Comparison of ENCODE assay signal across 8 cellular contexts in the genomic region with DNA sequence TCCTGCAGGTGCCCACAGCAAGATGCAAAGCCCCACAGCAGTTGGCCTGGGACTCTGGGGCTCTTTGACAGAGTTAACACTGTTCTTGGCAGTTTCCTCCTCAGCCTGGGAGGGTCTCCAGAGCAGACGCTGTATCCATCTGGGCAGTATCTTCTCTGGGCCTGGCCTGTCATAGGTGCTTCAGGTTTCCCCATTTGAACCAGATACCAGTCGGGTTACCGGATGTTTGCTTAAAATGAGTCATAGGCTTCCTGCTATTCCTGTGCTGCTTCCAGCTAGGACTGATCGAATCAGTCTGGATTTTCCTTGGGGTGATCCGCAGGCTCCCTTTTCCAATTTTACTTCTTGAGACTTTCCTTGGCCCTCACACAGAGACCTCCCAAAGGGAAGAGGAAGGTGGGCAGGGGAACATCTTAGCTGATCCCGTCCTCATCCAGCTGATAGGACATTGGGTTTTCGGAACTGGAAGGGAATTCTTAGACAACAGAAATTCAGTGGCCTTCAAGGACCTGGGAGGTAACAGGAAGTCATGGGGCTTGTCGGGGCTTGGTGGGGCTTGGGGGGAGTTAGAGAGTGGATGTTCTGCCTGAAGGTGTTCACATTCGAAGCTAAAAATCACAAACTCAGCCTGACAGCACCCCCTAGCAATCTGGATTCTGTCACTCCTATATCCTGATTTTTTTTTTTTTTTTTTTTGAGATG. TPM values are rescaled to one million over a fixed set of nuclear protein-coding genes. Genes with fewer than 3 reads are reported as not detected.
A peak's percentile ranks its signal among the peaks of the same experiment; 100 is the strongest.
DNase-seq lines count a peak whose midpoint lies in the region; ATAC-seq, FAIRE-seq and TF ChIP-seq lines count a peak whose summit lies in the region.

No MANE protein-coding gene starts in this region.

- H3K4me3 ChIP-seq in CD8-positive, alpha-beta T cell (ENCODE audit: low read depth, low read length), result no peak overlapping the region
- H3K4me3 ChIP-seq in LNCaP clone FGC (ENCODE audit: low read depth, low read length) (peak overlapping the region; percentile 27), HepG2 (replicated peaks in 1 of 3; ENCODE audit: insufficient read depth in 1 of 3, low read depth in 2 of 3, low read length in 3 of 3) (peak overlapping the region; percentile 47 to 69 (median 53))

- peak overlapping the region; percentile 73 for H3K9ac ChIP-seq in HepG2 (ENCODE audit: insufficient read depth, low read depth, low read length)

- peaks cover 20% of the 10 kb centered on the region for H3K4me1 Mint-ChIP-seq in CD8-positive, alpha-beta T cell (ENCODE audit: low read depth)

- TF ChIP-seq EP300 in HepG2 (IDR thresholded peaks at IDR 0.05; ENCODE audit: low read depth in 2 of 2, low read length in 2 of 2) (peak; percentile 62; a peak in 3 of 4 replicates), HepG2 (CRISPR knock-in tag; IDR thresholded peaks at IDR 0.05; ENCODE audit: borderline replicate concordance) (peak; percentile 14; the same call in 1 of the 2 replicates)

- H3K36me3 Mint-ChIP-seq in CD8-positive, alpha-beta T cell, result peaks cover 9% of the 10 kb centered on the region

- H3K36me3 ChIP-seq in CD8-positive, alpha-beta T cell (ENCODE audit: insufficient read depth, low read length), result peaks cover 4% of the 10 kb centered on the region
- H3K36me3 ChIP-seq in HepG2 (replicated peaks in 1 of 2; ENCODE audit: control insufficient read depth in 1 of 2, insufficient read depth in 2 of 2, low read length in 2 of 2), result peaks cover 2 to 4% of the 10 kb centered on the region in 2 experiments; a peak in 4 of 5 replicates

- DNase-seq in CD8-positive, alpha-beta T cell, result no peak
- DNase-seq in LNCaP clone FGC (ENCODE audit: low read depth) (peak; percentile 79), astrocyte of the hippocampus (ENCODE audit: low read depth, low spot score) (peak; percentile 67), HepG2 (ENCODE audit: low spot score) (peak; percentile 92), GM19239 (ENCODE audit: insufficient read length, low spot score) (no peak), NCI-H1048 (lab: John Stamatoyannopoulos, UW) (no peak), amygdala (lab: John Stamatoyannopoulos, UW) (no peak)

- H3K4me3 Mint-ChIP-seq in CD8-positive, alpha-beta T cell, result peak overlapping the region; percentile 50

- FAIRE-seq in HepG2 (lab: Jason Lieb, UNC) (peak; percentile 87), GM19239 (lab: Jason Lieb, UNC) (no peak)

- no peaks in the 10 kb centered on the region for H4K20me1 ChIP-seq in HepG2 (ENCODE audit: insufficient read depth, low read length)

- 4% methylated on average over 9 of the region's 9 CpGs for WGBS in HepG2 (ENCODE audit: low lambda C conversion rate)

- no peak overlapping the region for H3K27ac ChIP-seq in CD8-positive, alpha-beta T cell (ENCODE audit: low read depth, low read length)
- peak overlapping the region; percentile 81 for H3K27ac ChIP-seq in HepG2 (ENCODE audit: extremely low read length, insufficient read depth, low read length)

- peaks cover 15% of the 10 kb centered on the region for H3K4me1 ChIP-seq in CD8-positive, alpha-beta T cell (ENCODE audit: insufficient read depth, low read length)
- H3K4me1 ChIP-seq in HepG2 (ENCODE audit: insufficient read depth, low read length), result peaks cover 58% of the 10 kb centered on the region

- intact Hi-C loops in CD8-positive, alpha-beta T cell (cut with DNase I, micrococcal nuclease), result loop anchor here in 1 of 2 experiments (5.0 kb wide), 3 partner anchors 179 to 1766 kb away; a partner anchor contains a TSS
- intact Hi-C loops in HepG2 (cut with micrococcal nuclease; ENCODE audit: unreplicated experiment), result loop anchor here (5.0 to 10.0 kb wide), 2 partner anchors 51 to 156 kb away; a partner anchor contains a TSS

- no peak for TF ChIP-seq RAD21 in HepG2 (CRISPR knock-in tag; IDR thresholded peaks at IDR 0.05)

- peak in 1 of 2 experiments; percentile 77; a peak in 3 of 4 replicates for TF ChIP-seq POLR2A in HepG2 (IDR thresholded peaks at IDR 0.05; ENCODE audit: insufficient read depth in 1 of 2, low read depth in 2 of 2, low read length in 2 of 2)

- TSS peak; percentile 70 for BruUV-seq in HepG2 (replicated peaks; lab: Mats Ljungman, UMichigan)

- in situ Hi-C loops in HepG2 (cut with HindIII; ENCODE audit: extremely low pct_ligation_motif_present, low pct_unique_long_range_greater_than_20kb), result no loop called here

- no peak for ATAC-seq in CD8-positive, alpha-beta T cell
- ATAC-seq in HepG2 (peak; percentile 62), HG02840 (IDR thresholded peaks at IDR 0.05; ENCODE audit: low FRiP score, unreplicated experiment) (no peak)

- H3K9me3 ChIP-seq in CD8-positive, alpha-beta T cell (ENCODE audit: low read length), result no peaks in the 10 kb centered on the region
- no peaks in the 10 kb centered on the region for H3K9me3 ChIP-seq in HepG2 (ENCODE audit: low read length)

- H3K27me3 Mint-ChIP-seq in CD8-positive, alpha-beta T cell (ENCODE audit: low read depth), result no peaks in the 10 kb centered on the region

- peak overlapping the region; percentile 92 for H3K4me2 ChIP-seq in HepG2 (ENCODE audit: low read depth, low read length)

- H3K9me3 Mint-ChIP-seq in CD8-positive, alpha-beta T cell, result no peaks in the 10 kb centered on the region

- POLR2A ChIA-PET in CD8-positive, alpha-beta T cell (lab: Charles Lee), result interaction anchor here (3.8 kb wide), 1 partner anchor 14 kb away, joined by 58 read pairs; a partner anchor contains a TSS
- POLR2A ChIA-PET in HepG2 (lab: Yijun Ruan, JAX), result interaction anchor here (0.9 to 6.0 kb wide), 9 partner anchors 8 to 180 kb away, joined by 3 to 49 read pairs (median 7); a partner anchor contains a TSS

- H3K27ac Mint-ChIP-seq in CD8-positive, alpha-beta T cell, result peak overlapping the region; percentile 60

- no peaks in the 10 kb centered on the region for H3K27me3 ChIP-seq in CD8-positive, alpha-beta T cell (ENCODE audit: insufficient read depth, low read length)
- no peaks in the 10 kb centered on the region; a peak in 1 of 5 replicates for H3K27me3 ChIP-seq in HepG2 (ENCODE audit: control insufficient read depth in 1 of 2, insufficient read depth in 2 of 2, low read length in 2 of 2)

- H2AFZ ChIP-seq in HepG2 (ENCODE audit: low read length), result peak overlapping the region; percentile 57

- CTCF ChIA-PET in CD8-positive, alpha-beta T cell (lab: Charles Lee), result no interaction called here
- CTCF ChIA-PET in HepG2 (lab: Yijun Ruan, JAX; ENCODE audit: low intra/inter-chr PET ratio, low total read pairs), result no interaction called here

- TF ChIP-seq CTCF in CD8-positive, alpha-beta T cell (IDR thresholded peaks at IDR 0.05), result no peak
- no peak for TF ChIP-seq CTCF in LNCaP clone FGC (IDR thresholded peaks at IDR 0.05; ENCODE audit: control insufficient read depth, extremely low read depth, insufficient read depth)
- peak; percentile 10; the same call in 1 of the 2 replicates for TF ChIP-seq CTCF in HepG2 (CRISPR knock-in tag; IDR thresholded peaks at IDR 0.05)

- peaks cover 17% of the 10 kb centered on the region for H3K79me2 ChIP-seq in HepG2 (ENCODE audit: insufficient read depth, low read length)

RNA-seq across cellular contexts. Expression of a gene that starts 2.4 kb away (rescaled TPM):
- total RNA-seq in CD8-positive, alpha-beta T cell, result 100 to 1,000 TPM; 200 to 210 TPM
- 71.7 and 83.9 TPM in 2 replicates for total RNA-seq in HepG2 (2016; rRNA removed; fragmentation: Illumina TruSeq; extraction: Trizol)
- 10.6 and 11.9 TPM in 2 replicates for total RNA-seq in HepG2 (2016; cell fraction: cytosol; rRNA removed; fragmentation: Illumina TruSeq; extraction: Trizol; ENCODE audit: low read depth)
- 66.9 and 83.1 TPM in 2 replicates for total RNA-seq in HepG2 (2016; cell fraction: insoluble cytoplasmic fraction; rRNA removed; fragmentation: Illumina TruSeq; extraction: Trizol)
- total RNA-seq in HepG2 (2016; cell fraction: membrane; rRNA removed; fragmentation: Illumina TruSeq; extraction: Trizol), result 28.4 and 30.2 TPM in 2 replicates
- total RNA-seq in HepG2 (2016; cell fraction: nucleus; rRNA removed; fragmentation: Illumina TruSeq; extraction: Trizol), result 45.7 and 49.7 TPM in 2 replicates
- 51.8 and 53.8 TPM in 2 replicates for polyA plus RNA-seq in HepG2 (2011; rRNA removed)
- polyA plus RNA-seq in HepG2 (2011; cell fraction: cytosol; rRNA removed), result 40.4 and 58.2 TPM in 2 replicates
- 108 and 147 TPM in 2 replicates for polyA plus RNA-seq in HepG2 (2011; cell fraction: nucleus; rRNA removed)
- polyA plus RNA-seq in HepG2 (2012), result 34.5 and 50.8 TPM in 2 replicates
- polyA plus RNA-seq in HepG2 (2016; cell fraction: cytosol; fragmentation: Illumina TruSeq; extraction: Trizol; ENCODE audit: low read depth), result 5.9 TPM in 2 replicates
- polyA plus RNA-seq in HepG2 (2016; cell fraction: insoluble cytoplasmic fraction; fragmentation: Illumina TruSeq; extraction: Trizol; ENCODE audit: low read depth), result 56.5 and 66.2 TPM in 2 replicates
- 13.7 and 14.7 TPM in 2 replicates for polyA plus RNA-seq in HepG2 (2016; cell fraction: membrane; fragmentation: Illumina TruSeq; extraction: Trizol; ENCODE audit: low read depth)
- polyA plus RNA-seq in HepG2 (2016; cell fraction: nucleus; fragmentation: Illumina TruSeq; extraction: Trizol; ENCODE audit: insufficient read depth, low read depth), result 86.6 and 97.6 TPM in 2 replicates
- 97.7 and 166 TPM in 2 replicates for polyA minus RNA-seq in HepG2 (2011; rRNA and poly(A)+ RNA removed; ENCODE audit: low replicate concordance)
- 35.8 and 36.2 TPM in 2 replicates for polyA minus RNA-seq in HepG2 (2011; cell fraction: cytosol; rRNA and poly(A)+ RNA removed)
- polyA minus RNA-seq in HepG2 (2011; cell fraction: nucleus; rRNA and poly(A)+ RNA removed), result 23.8 and 25.0 TPM in 2 replicates

RNA-seq across cellular contexts. Expression of a gene that starts 12.9 kb away (rescaled TPM):
- 10 to 100 TPM; 30.7 to 30.8 TPM for total RNA-seq in CD8-positive, alpha-beta T cell
- total RNA-seq in HepG2 (2016; rRNA removed; fragmentation: Illumina TruSeq; extraction: Trizol), result 30.6 and 37.2 TPM in 2 replicates
- 3.6 and 4.3 TPM in 2 replicates for total RNA-seq in HepG2 (2016; cell fraction: cytosol; rRNA removed; fragmentation: Illumina TruSeq; extraction: Trizol; ENCODE audit: low read depth)
- total RNA-seq in HepG2 (2016; cell fraction: insoluble cytoplasmic fraction; rRNA removed; fragmentation: Illumina TruSeq; extraction: Trizol), result 25.9 and 37.4 TPM in 2 replicates
- 19.5 and 20.9 TPM in 2 replicates for total RNA-seq in HepG2 (2016; cell fraction: membrane; rRNA removed; fragmentation: Illumina TruSeq; extraction: Trizol)
- 24.4 and 29.2 TPM in 2 replicates for total RNA-seq in HepG2 (2016; cell fraction: nucleus; rRNA removed; fragmentation: Illumina TruSeq; extraction: Trizol)
- polyA plus RNA-seq in HepG2 (2011; rRNA removed), result 26.4 and 36.2 TPM in 2 replicates
- polyA plus RNA-seq in HepG2 (2011; cell fraction: cytosol; rRNA removed), result 17.5 and 23.0 TPM in 2 replicates
- polyA plus RNA-seq in HepG2 (2011; cell fraction: nucleus; rRNA removed), result 61.9 and 71.8 TPM in 2 replicates
- 29.1 and 32.8 TPM in 2 replicates for polyA plus RNA-seq in HepG2 (2012)
- polyA plus RNA-seq in HepG2 (2016; cell fraction: cytosol; fragmentation: Illumina TruSeq; extraction: Trizol; ENCODE audit: low read depth), result 2.2 and 2.6 TPM in 2 replicates
- polyA plus RNA-seq in HepG2 (2016; cell fraction: insoluble cytoplasmic fraction; fragmentation: Illumina TruSeq; extraction: Trizol; ENCODE audit: low read depth), result 29.8 and 37.7 TPM in 2 replicates
- 11.2 and 13.2 TPM in 2 replicates for polyA plus RNA-seq in HepG2 (2016; cell fraction: membrane; fragmentation: Illumina TruSeq; extraction: Trizol; ENCODE audit: low read depth)
- polyA plus RNA-seq in HepG2 (2016; cell fraction: nucleus; fragmentation: Illumina TruSeq; extraction: Trizol; ENCODE audit: insufficient read depth, low read depth), result 57.8 and 58.1 TPM in 2 replicates
- polyA minus RNA-seq in HepG2 (2011; rRNA and poly(A)+ RNA removed; ENCODE audit: low replicate concordance), result 22.0 and 41.9 TPM in 2 replicates
- polyA minus RNA-seq in HepG2 (2011; cell fraction: cytosol; rRNA and poly(A)+ RNA removed), result 19.4 and 19.8 TPM in 2 replicates
- 14.5 and 18.0 TPM in 2 replicates for polyA minus RNA-seq in HepG2 (2011; cell fraction: nucleus; rRNA and poly(A)+ RNA removed)

RNA-seq across cellular contexts. Expression of a gene that starts 47.7 kb away (rescaled TPM):
- 1 to 10 TPM; 2.3 to 2.6 TPM for total RNA-seq in CD8-positive, alpha-beta T cell
- total RNA-seq in HepG2 (2016; rRNA removed; fragmentation: Illumina TruSeq; extraction: Trizol), result 2.9 and 8.1 TPM in 2 replicates
- 0.88 and 1.3 TPM in 2 replicates for total RNA-seq in HepG2 (2016; cell fraction: cytosol; rRNA removed; fragmentation: Illumina TruSeq; extraction: Trizol; ENCODE audit: low read depth)
- total RNA-seq in HepG2 (2016; cell fraction: insoluble cytoplasmic fraction; rRNA removed; fragmentation: Illumina TruSeq; extraction: Trizol), result 2.9 and 8.3 TPM in 2 replicates
- total RNA-seq in HepG2 (2016; cell fraction: membrane; rRNA removed; fragmentation: Illumina TruSeq; extraction: Trizol), result 1.6 and 1.8 TPM in 2 replicates
- total RNA-seq in HepG2 (2016; cell fraction: nucleus; rRNA removed; fragmentation: Illumina TruSeq; extraction: Trizol), result 6.1 TPM in 2 replicates
- 2.8 and 6.1 TPM in 2 replicates for polyA plus RNA-seq in HepG2 (2011; rRNA removed)
- 2.6 and 5.3 TPM in 2 replicates for polyA plus RNA-seq in HepG2 (2011; cell fraction: cytosol; rRNA removed)
- 7.4 and 7.5 TPM in 2 replicates for polyA plus RNA-seq in HepG2 (2011; cell fraction: nucleus; rRNA removed)
- 1.9 and 2.5 TPM in 2 replicates for polyA plus RNA-seq in HepG2 (2012)
- 0.71 and 1.1 TPM in 2 replicates for polyA plus RNA-seq in HepG2 (2016; cell fraction: cytosol; fragmentation: Illumina TruSeq; extraction: Trizol; ENCODE audit: low read depth)
- polyA plus RNA-seq in HepG2 (2016; cell fraction: insoluble cytoplasmic fraction; fragmentation: Illumina TruSeq; extraction: Trizol; ENCODE audit: low read depth), result 2.5 and 3.1 TPM in 2 replicates
- 0.88 and 1.5 TPM in 2 replicates for polyA plus RNA-seq in HepG2 (2016; cell fraction: membrane; fragmentation: Illumina TruSeq; extraction: Trizol; ENCODE audit: low read depth)
- polyA plus RNA-seq in HepG2 (2016; cell fraction: nucleus; fragmentation: Illumina TruSeq; extraction: Trizol; ENCODE audit: insufficient read depth, low read depth), result 9.0 and 10.9 TPM in 2 replicates
- polyA minus RNA-seq in HepG2 (2011; rRNA and poly(A)+ RNA removed; ENCODE audit: low replicate concordance), result 0.07 and 3.2 TPM in 2 replicates
- 2.1 and 2.4 TPM in 2 replicates for polyA minus RNA-seq in HepG2 (2011; cell fraction: cytosol; rRNA and poly(A)+ RNA removed)
- polyA minus RNA-seq in HepG2 (2011; cell fraction: nucleus; rRNA and poly(A)+ RNA removed), result 2.6 and 3.9 TPM in 2 replicates

Comparison
In these comparisons a context has a peak if more than half of its experiments do, and no peak if none do; other contexts are left out.
1. DNase-seq: peak in LNCaP clone FGC (single experiment), astrocyte of the hippocampus (single experiment) and HepG2 (single experiment); none in CD8-positive, alpha-beta T cell (0 of 7), GM19239 (single experiment), NCI-H1048 (single experiment) and amygdala (0 of 56).